19 cellular contexts compared by ENCODE assay signal in genomic region chr5:77163453-77163852, GRCh38. TPM values are rescaled to one million over a fixed set of nuclear protein-coding genes. Genes with fewer than 3 reads are reported as not detected.
DNase-seq lines count a peak whose midpoint lies in the region; ATAC-seq lines count a peak whose summit lies in the region.
"Had no signal": no experiment of that assay in that cellular context is flagged by ENCODE, and none has a peak within 500 bp of the region (broad histone marks: within the 10 kb centered on the region; RNA-seq: fewer than 3 reads in every experiment).

No MANE protein-coding gene starts in this region.

- peak overlapping the region; percentile 67 for H3K27ac ChIP-seq in angular gyrus (ENCODE audit: low read depth, low read length)
- peak overlapping the region; percentile 55 for H3K27ac ChIP-seq in temporal lobe (ENCODE audit: low read depth, low read length)
- H3K27ac ChIP-seq: BLaER1 had no signal

- DNase-seq in globus pallidus (ENCODE audit: low spot score) (peak; percentile 64), midbrain (lab: John Stamatoyannopoulos, UW) (peak; percentile 49), UCSD-AML1 (lab: John Stamatoyannopoulos, UW; ENCODE audit: unreplicated experiment) (no peak), NCI-H345 treated with DMSO at 0.1 percent for 48 hours (lab: John Stamatoyannopoulos, UW; ENCODE audit: unreplicated experiment) (no peak), cardiac septum (ENCODE audit: low spot score) (no peak)
- DNase-seq: 8988T; CD4-positive, alpha-beta memory T cell; DMS153; DMS79; GF-D8; GOT3; H7; HFFc6 had no signal

- ATAC-seq in GM18868 (IDR thresholded peaks at IDR 0.05; ENCODE audit: unreplicated experiment) = no peak
- ATAC-seq: HCT116 had no signal

- intact Hi-C loops in cardiac septum (cut with DNase I) = no loop called here

RNA-seq across cellular contexts. Expression of gene PDE8B, which starts 47.0 kb away (rescaled TPM):
- 8.9 TPM for total RNA-seq in temporal lobe
- 5.7 TPM for total RNA-seq in cardiac septum
- total RNA-seq: CD4-positive, alpha-beta memory T cell; HT-29 had no signal

Comparison
In these comparisons a context has a peak if more than half of its experiments do, and no peak if none do; other contexts are left out.
1. DNase-seq: peak in globus pallidus (single experiment) and midbrain (single experiment); none in UCSD-AML1 (single experiment), NCI-H345 treated with DMSO at 0.1 percent for 48 hours (single experiment) and cardiac septum (single experiment).